Comparison of ENCODE assay signal across 17 cellular contexts in the genomic region with DNA sequence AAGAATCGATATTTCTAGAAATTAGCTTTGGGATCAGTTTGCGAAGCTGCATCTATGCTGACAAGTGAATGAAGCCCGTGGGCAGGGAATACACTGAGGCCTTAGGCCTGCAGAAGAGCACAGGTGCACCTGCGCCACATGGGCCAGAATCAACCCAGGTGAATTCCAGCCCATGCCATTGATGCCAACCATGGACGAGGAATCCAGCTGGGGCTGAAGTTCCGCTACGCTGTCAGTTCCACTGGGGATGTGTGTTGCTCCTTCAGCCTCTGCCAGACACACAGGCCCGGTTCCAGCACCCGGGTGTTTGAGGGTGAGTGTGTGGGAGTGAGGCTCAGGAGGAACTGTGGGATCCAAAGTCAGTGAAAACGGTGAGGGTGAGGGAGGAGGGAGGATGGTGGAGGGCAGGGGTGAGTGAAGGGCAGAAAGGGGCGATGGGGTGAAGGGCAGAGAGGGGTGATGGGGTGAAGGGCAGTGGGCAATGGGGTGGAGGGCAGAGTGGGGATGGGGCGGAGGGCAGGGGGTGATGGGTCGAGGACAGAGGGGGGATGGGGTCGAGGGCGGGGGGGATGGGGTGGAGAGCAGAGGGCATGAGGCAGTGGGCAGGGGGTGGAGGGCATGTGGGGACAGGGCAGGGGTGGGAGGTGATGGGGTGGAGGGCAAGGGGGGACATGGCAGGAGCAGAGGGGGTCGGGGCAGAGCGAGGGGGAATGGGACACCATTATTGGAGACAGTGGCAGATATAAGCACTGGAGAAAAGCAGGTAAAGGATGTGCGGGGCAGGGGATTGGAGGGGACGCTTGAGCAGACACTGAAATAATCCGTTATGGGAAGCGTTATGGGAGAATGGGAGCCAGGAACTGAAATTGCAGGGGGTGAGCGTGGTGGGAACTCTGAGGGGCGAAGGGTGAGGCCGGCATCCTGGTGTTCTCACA.
"Had no signal": no experiment of that assay in that cellular context is flagged by ENCODE, and none has a peak within 500 bp of the region (broad histone marks: within the 10 kb centered on the region; RNA-seq: fewer than 3 reads in every experiment).

No MANE protein-coding gene starts in this region.

- H3K9me3 ChIP-seq: prostate gland had no signal

- H3K4me3 ChIP-seq: coronary artery, prostate gland, skin epidermis, stomach had no signal

- ATAC-seq: activated naive CD8-positive, alpha-beta T cell treated with anti-CD3 and anti-CD28 coated beads, Interleukin-2, amount 50 U/mL, for 24 hours; right cardiac atrium had no signal

- H3K36me3 ChIP-seq: prostate gland, stomach had no signal

- DNase-seq: activated CD4-positive, alpha-beta T cell treated with anti-CD3 and anti-CD28 coated beads, Interleukin-2, amount 10 ng/mL, durations not matched to agents 7 days and 5 days; activated CD4-positive, CD25-positive, alpha-beta regulatory T cell; activated naive CD4-positive, alpha-beta T cell treated with anti-CD3 and anti-CD28 coated beads for 36 hours; activated naive CD8-positive, alpha-beta T cell treated with anti-CD3 and anti-CD28 coated beads, Interleukin-2, amount 50 U/mL, for 24 hours; central memory CD4-positive, alpha-beta T cell; foreskin melanocyte; glutamatergic neuron; hippocampal formation; nephron progenitor cell; occipital lobe; right cardiac atrium; T1000; trophoblast cell had no signal

- H3K27ac ChIP-seq: coronary artery, prostate gland, skin epidermis, stomach had no signal

- H3K4me1 ChIP-seq: prostate gland, stomach had no signal
